ENCODE assay signal across 13 cellular contexts in the genomic region with DNA sequence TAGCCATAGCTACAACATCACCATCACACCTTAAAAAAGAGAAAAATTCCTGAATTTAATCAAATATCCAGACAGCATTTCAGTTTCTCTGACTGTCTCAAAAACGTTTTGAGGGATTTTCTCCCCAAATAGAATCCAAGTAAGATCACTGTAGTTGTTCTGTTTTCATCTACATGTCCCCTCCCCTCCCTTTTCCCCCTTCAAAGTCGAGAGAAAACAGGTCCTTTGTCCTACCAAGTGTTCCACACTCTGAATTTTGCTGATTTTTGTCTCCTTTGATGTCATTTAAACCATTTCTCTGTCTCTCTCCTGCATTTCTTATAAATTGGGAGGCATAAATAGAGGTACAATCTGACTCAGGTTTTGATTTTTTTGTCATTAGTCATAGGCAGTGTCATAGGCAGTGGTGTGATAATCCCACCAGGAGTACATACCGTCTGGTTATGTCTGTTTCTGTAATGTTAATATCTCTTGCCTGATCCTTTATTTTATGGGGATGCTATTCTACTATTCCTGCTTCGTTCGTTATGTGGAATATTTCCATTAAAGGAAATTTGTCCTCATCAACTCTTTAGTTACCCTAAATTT.
DNase-seq lines count a peak whose midpoint lies in the region; ATAC-seq, FAIRE-seq and TF ChIP-seq lines count a peak whose summit lies in the region.
"Had no signal": no experiment of that assay in that cellular context is flagged by ENCODE, and none has a peak within 500 bp of the region (broad histone marks: within the 10 kb centered on the region; RNA-seq: fewer than 3 reads in every experiment).

No MANE protein-coding gene starts in this region.

- peak overlapping the region; percentile 38 for H3K27ac ChIP-seq in astrocyte (ENCODE audit: low read depth, low read length)
- H3K27ac ChIP-seq: left ventricle myocardium inferior had no signal

- DNase-seq in AG20443 (ENCODE audit: low spot score) (peak; percentile 23), HT1080 (ENCODE audit: low read depth) (peak; percentile 85), astrocyte (ENCODE audit: low read depth) (peak; percentile 72), kidney glomerular epithelial cell (lab: John Stamatoyannopoulos, UW) (peak; percentile 77)
- DNase-seq in stimulated activated CD4-positive, alpha-beta T cell treated with anti-CD3 and anti-CD28 coated beads, Interleukin-2, amount 100 ng/mL, for 24 hours, result no peak
- DNase-seq in T-helper 2 cell treated with Interferon-gamma antibody and Interleukin-4, amounts not matched to agents 5 μg/mL and 100 μg/mL, for 36 hours (ENCODE audit: low spot score), result no peak
- DNase-seq in stimulated activated naive CD4-positive, alpha-beta T cell treated with Interleukin-2 at 50 U/mL for 16 hours (lab: John Stamatoyannopoulos, UW), result no peak
- DNase-seq: C1 segment of cervical spinal cord, left ventricle myocardium inferior, NCI-H1092 treated with DMSO at 0.1 percent for 48 hours, NCI-H526, SIG-M5 had no signal

- no peak for TF ChIP-seq CTCF in astrocyte (IDR thresholded peaks at IDR 0.05; ENCODE audit: insufficient read depth, low read depth, low read length)

- peak; percentile 70 for FAIRE-seq in astrocyte (lab: Jason Lieb, UNC)

- peaks cover 7% of the 10 kb centered on the region for H3K4me1 ChIP-seq in astrocyte (ENCODE audit: insufficient read depth, low read length)

- no peaks in the 10 kb centered on the region for H4K20me1 ChIP-seq in astrocyte (ENCODE audit: insufficient read depth, low read length)

- peaks cover 29% of the 10 kb centered on the region for H3K4me1 Mint-ChIP-seq in astrocyte (ENCODE audit: low read depth, unreplicated experiment)
- H3K4me1 Mint-ChIP-seq in T-helper 2 cell treated with Interferon-gamma antibody and Interleukin-4, amounts not matched to agents 5 μg/mL and 100 μg/mL, for 36 hours (ENCODE audit: low read depth), result peaks cover 49% of the 10 kb centered on the region

- H3K9ac ChIP-seq in astrocyte (ENCODE audit: low read length), result peak overlapping the region; percentile 31

- no peaks in the 10 kb centered on the region for H3K36me3 Mint-ChIP-seq in astrocyte (ENCODE audit: low read depth, unreplicated experiment)
- H3K36me3 Mint-ChIP-seq in T-helper 2 cell treated with Interferon-gamma antibody and Interleukin-4, amounts not matched to agents 5 μg/mL and 100 μg/mL, for 36 hours (ENCODE audit: low read depth), result peaks cover 11% of the 10 kb centered on the region

- H3K27me3 ChIP-seq in astrocyte (ENCODE audit: insufficient read depth, low read length), result no peaks in the 10 kb centered on the region

- no peak for ATAC-seq in GM18520 (IDR thresholded peaks at IDR 0.05; ENCODE audit: unreplicated experiment)

- peaks cover 6% of the 10 kb centered on the region for H3K9me3 Mint-ChIP-seq in astrocyte (ENCODE audit: unreplicated experiment)
- peaks cover 19% of the 10 kb centered on the region for H3K9me3 Mint-ChIP-seq in T-helper 2 cell treated with Interferon-gamma antibody and Interleukin-4, amounts not matched to agents 5 μg/mL and 100 μg/mL, for 36 hours

- H3K27me3 Mint-ChIP-seq in astrocyte (ENCODE audit: low read depth, unreplicated experiment), result no peaks in the 10 kb centered on the region
- H3K27me3 Mint-ChIP-seq in T-helper 2 cell treated with Interferon-gamma antibody and Interleukin-4, amounts not matched to agents 5 μg/mL and 100 μg/mL, for 36 hours (ENCODE audit: low read depth), result peaks cover 26% of the 10 kb centered on the region

- peak overlapping the region; percentile 13 for H2AFZ ChIP-seq in astrocyte (ENCODE audit: low read depth, low read length)

- H3K79me2 ChIP-seq in astrocyte (ENCODE audit: insufficient read depth, low read length), result no peaks in the 10 kb centered on the region

- no peaks in the 10 kb centered on the region for H3K9me3 ChIP-seq in astrocyte (ENCODE audit: insufficient read depth, low read depth, low read length)

- peak overlapping the region; percentile 94 for H3K27ac Mint-ChIP-seq in astrocyte (ENCODE audit: unreplicated experiment)
- no peak overlapping the region for H3K27ac Mint-ChIP-seq in T-helper 2 cell treated with Interferon-gamma antibody and Interleukin-4, amounts not matched to agents 5 μg/mL and 100 μg/mL, for 36 hours

- H3K4me3 Mint-ChIP-seq in astrocyte (ENCODE audit: unreplicated experiment), result no peak overlapping the region
- no peak overlapping the region for H3K4me3 Mint-ChIP-seq in T-helper 2 cell treated with Interferon-gamma antibody and Interleukin-4, amounts not matched to agents 5 μg/mL and 100 μg/mL, for 36 hours

- H3K4me3 ChIP-seq in astrocyte (ENCODE audit: insufficient read depth, low read depth, low read length), result no peak overlapping the region
- H3K4me3 ChIP-seq: left ventricle myocardium inferior had no signal

- peak overlapping the region; percentile 57 for H3K4me2 ChIP-seq in astrocyte (ENCODE audit: low read length)

- no peaks in the 10 kb centered on the region for H3K36me3 ChIP-seq in astrocyte (ENCODE audit: insufficient read depth, low read length)
- H3K36me3 ChIP-seq: left ventricle myocardium inferior had no signal

Comparison
In these comparisons a context has a peak if more than half of its experiments do, and no peak if none do; other contexts are left out.
1. DNase-seq: peak in AG20443 (single experiment), HT1080 (single experiment), astrocyte (single experiment) and kidney glomerular epithelial cell (single experiment); none in stimulated activated CD4-positive, alpha-beta T cell treated with anti-CD3 and anti-CD28 coated beads, Interleukin-2, amount 100 ng/mL, for 24 hours (0 of 2), T-helper 2 cell treated with Interferon-gamma antibody and Interleukin-4, amounts not matched to agents 5 μg/mL and 100 μg/mL, for 36 hours (single experiment) and stimulated activated naive CD4-positive, alpha-beta T cell treated with Interleukin-2 at 50 U/mL for 16 hours (single experiment).